20 cellular contexts compared by ENCODE assay signal in genomic region chr1:228391411-228392020, GRCh38. TPM values are rescaled to one million over a fixed set of nuclear protein-coding genes. Genes with fewer than 3 reads are reported as not detected.
A peak's percentile ranks its signal among the peaks of the same experiment; 100 is the strongest.
DNase-seq lines count a peak whose midpoint lies in the region; ATAC-seq, FAIRE-seq and TF ChIP-seq lines count a peak whose summit lies in the region.
"Had no signal": no experiment of that assay in that cellular context is flagged by ENCODE, and none has a peak within 500 bp of the region (broad histone marks: within the 10 kb centered on the region; RNA-seq: fewer than 3 reads in every experiment).

No MANE protein-coding gene starts in this region.

- SMC1A ChIA-PET in GM12878 (lab: Charles Lee; ENCODE audit: uncharacterized antibody, unreplicated experiment) = no interaction called here

- H4K20me1 ChIP-seq in GM12878 (ENCODE audit: control insufficient read depth, insufficient read depth) = no peaks in the 10 kb centered on the region

- no peak; the same call in 1 of the 2 replicates for TF ChIP-seq POLR2A in GM12878 (IDR thresholded peaks at IDR 0.05; ENCODE audit: low read depth, low read length)

- H2AFZ ChIP-seq in GM12878 (ENCODE audit: control insufficient read depth, low read depth, low read length) = no peak overlapping the region

- H3K36me3 Mint-ChIP-seq in natural killer cell = no peaks in the 10 kb centered on the region

- H3K4me3 Mint-ChIP-seq in stimulated activated naive CD8-positive, alpha-beta T cell treated with anti-CD3 and anti-CD28 coated beads, Interleukin-15, amount 100 ng/mL, for 72 hours = no peak overlapping the region
- no peak overlapping the region for H3K4me3 Mint-ChIP-seq in natural killer cell
- H3K4me3 Mint-ChIP-seq: activated CD4-positive, alpha-beta memory T cell treated with anti-CD3 and anti-CD28 coated beads for 36 hours; CD4-positive, alpha-beta memory T cell; endodermal cell had no signal

- no peaks in the 10 kb centered on the region for H3K4me1 ChIP-seq in GM12878 (ENCODE audit: control insufficient read depth, insufficient read depth, low read length)
- H3K4me1 ChIP-seq: testis had no signal

- CTCF ChIA-PET in GM12878 (lab: Yijun Ruan, JAX) = no interaction called here

- RAD21 ChIA-PET in GM12878 (lab: Charles Lee; ENCODE audit: unreplicated experiment) = no interaction called here

- no peak overlapping the region for H3K4me3 ChIP-seq in GM12878
- H3K4me3 ChIP-seq: heart right ventricle, testis had no signal

- intact Hi-C loops in GM12878 (cut with micrococcal nuclease; ENCODE audit: unreplicated experiment) (no loop called here), natural killer cell (cut with micrococcal nuclease) (no loop called here)

- no peaks in the 10 kb centered on the region for H3K4me1 Mint-ChIP-seq in stimulated activated naive CD8-positive, alpha-beta T cell treated with anti-CD3 and anti-CD28 coated beads, Interleukin-15, amount 100 ng/mL, for 72 hours
- H3K4me1 Mint-ChIP-seq in natural killer cell = peaks cover 0 to 5% of the 10 kb centered on the region in 2 donors

- no peak for TF ChIP-seq RAD21 in GM12878 (IDR thresholded peaks at IDR 0.05; ENCODE audit: insufficient read depth, low read depth, low read length)

- H3K4me2 ChIP-seq in GM12878 (ENCODE audit: control insufficient read depth, insufficient read depth) = no peak overlapping the region

- no peak for FAIRE-seq in GM12878 (lab: Jason Lieb, UNC)
- FAIRE-seq: colon had no signal

- BruUV-seq in GM12878 (replicated peaks; lab: Mats Ljungman, UMichigan) = no TSS peak

- H3K79me2 ChIP-seq in GM12878 (ENCODE audit: control insufficient read depth, insufficient read depth, low read length) = no peaks in the 10 kb centered on the region

- WGBS in GM12878 (ENCODE audit: insufficient coverage, insufficient replicate concordance, low lambda C conversion rate, missing lambda C conversion rate) = 99% methylated on average over 11 of the region's 11 CpGs

- DNase-seq in stimulated activated naive CD8-positive, alpha-beta T cell treated with anti-CD3 and anti-CD28 coated beads, Interleukin-15, amount 100 ng/mL, for 72 hours = no peak
- no peak for DNase-seq in stimulated activated naive CD8-positive, alpha-beta T cell treated with anti-CD3 and anti-CD28 coated beads, Interleukin-15, Interleukin-2, amounts not matched to agents 100 U/mL and 50 U/mL, for 24 hours
- DNase-seq in GM12878 (ENCODE audit: low read depth, low spot score) (no peak), natural killer cell (no peak), mucosa of gallbladder (ENCODE audit: low spot score) (no peak)
- DNase-seq: activated CD4-positive, alpha-beta memory T cell treated with anti-CD3 and anti-CD28 coated beads for 36 hours; activated CD4-positive, CD25-positive, alpha-beta regulatory T cell; activated T-cell treated with anti-CD3 and anti-CD28 coated beads, Interleukin-2, amount 50 U/mL, for 48 hours; CD4-positive, alpha-beta memory T cell; endodermal cell; NCI-H446 treated with DMSO at 0.1 percent for 48 hours; occipital lobe; testis had no signal

- POLR2A ChIA-PET in GM12878 (lab: Charles Lee) = no interaction called here

- H3K9ac ChIP-seq in GM12878 (ENCODE audit: control insufficient read depth, insufficient read depth, low read length) = no peak overlapping the region

- peak; percentile 56 for ATAC-seq in stimulated activated naive CD8-positive, alpha-beta T cell treated with anti-CD3 and anti-CD28 coated beads, Interleukin-15, amount 100 ng/mL, for 72 hours
- no peak for ATAC-seq in stimulated activated naive CD8-positive, alpha-beta T cell treated with anti-CD3 and anti-CD28 coated beads, Interleukin-15, Interleukin-2, amounts not matched to agents 100 U/mL and 50 U/mL, for 24 hours
- ATAC-seq in GM12878 (peak; percentile 19; the same call in 1 of the 3 replicates), natural killer cell (peak in 2 of 3 donors; percentile 19 to 32), HG03520 (IDR thresholded peaks at IDR 0.05; ENCODE audit: unreplicated experiment) (no peak), GM18867 (IDR thresholded peaks at IDR 0.05; ENCODE audit: unreplicated experiment) (no peak)

- no peaks in the 10 kb centered on the region for H3K27me3 ChIP-seq in GM12878 (replicated peaks in 1 of 2; ENCODE audit: control insufficient read depth in 2 of 2, insufficient read depth in 2 of 2, low read length in 1 of 2)
- H3K27me3 ChIP-seq: brain microvascular endothelial cell, heart right ventricle, testis had no signal

- H3K36me3 ChIP-seq in GM12878 (ENCODE audit: control insufficient read depth in 2 of 2, insufficient read depth in 2 of 2, low read length in 1 of 2) = peaks cover 6 to 11% of the 10 kb centered on the region in 2 experiments; a peak in 3 of 4 replicates

- in situ Hi-C loops in GM12878 (cut with MboI) = no loop called here

- no peaks in the 10 kb centered on the region for H3K9me3 ChIP-seq in GM12878 (replicated peaks; ENCODE audit: control insufficient read depth, insufficient read depth, low read length)
- H3K9me3 ChIP-seq: heart right ventricle, testis had no signal

- peak overlapping the region in 1 of 2 donors; percentile 87 for H3K27ac Mint-ChIP-seq in stimulated activated naive CD8-positive, alpha-beta T cell treated with anti-CD3 and anti-CD28 coated beads, Interleukin-15, amount 100 ng/mL, for 72 hours
- no peak overlapping the region for H3K27ac Mint-ChIP-seq in natural killer cell
- H3K27ac Mint-ChIP-seq: activated CD4-positive, alpha-beta memory T cell treated with anti-CD3 and anti-CD28 coated beads for 36 hours; endodermal cell had no signal

- TF ChIP-seq CTCF in GM12878 (IDR thresholded peaks at IDR 0.05 in 2 of 3, conservative IDR thresholded peaks at IDR 0.05 in 1 of 3; ENCODE audit: control insufficient read depth in 2 of 3, extremely low read depth in 1 of 3, insufficient read depth in 1 of 3, low read depth in 3 of 3, low read length in 3 of 3) (no peak), natural killer cell (IDR thresholded peaks at IDR 0.05) (no peak)

- no peak overlapping the region for H3K27ac ChIP-seq in GM12878 (ENCODE audit: control insufficient read depth, insufficient read depth)
- H3K27ac ChIP-seq: brain microvascular endothelial cell, heart right ventricle, HL-60, testis had no signal

- no peak for TF ChIP-seq EP300 in GM12878 (IDR thresholded peaks at IDR 0.05; ENCODE audit: borderline replicate concordance in 1 of 2, control insufficient read depth in 1 of 2, low read depth in 2 of 2, low read length in 2 of 2)

- no peaks in the 10 kb centered on the region for H3K9me3 Mint-ChIP-seq in stimulated activated naive CD8-positive, alpha-beta T cell treated with anti-CD3 and anti-CD28 coated beads, Interleukin-15, amount 100 ng/mL, for 72 hours
- no peaks in the 10 kb centered on the region for H3K9me3 Mint-ChIP-seq in natural killer cell
- H3K9me3 Mint-ChIP-seq: activated CD4-positive, alpha-beta memory T cell treated with anti-CD3 and anti-CD28 coated beads for 36 hours; CD4-positive, alpha-beta memory T cell; endodermal cell had no signal

- H3K27me3 Mint-ChIP-seq in stimulated activated naive CD8-positive, alpha-beta T cell treated with anti-CD3 and anti-CD28 coated beads, Interleukin-15, amount 100 ng/mL, for 72 hours = no peaks in the 10 kb centered on the region
- no peaks in the 10 kb centered on the region for H3K27me3 Mint-ChIP-seq in natural killer cell (ENCODE audit: low read depth in 2 of 2)
- H3K27me3 Mint-ChIP-seq: activated CD4-positive, alpha-beta memory T cell treated with anti-CD3 and anti-CD28 coated beads for 36 hours; CD4-positive, alpha-beta memory T cell had no signal

TF ChIP-seq in GM12878, 131 proteins besides CTCF, POLR2A, EP300 and RAD21:
- peak; percentile 60; the same call in 1 of the 2 replicates for TF ChIP-seq POLR2AphosphoS5 (IDR thresholded peaks at IDR 0.05; ENCODE audit: low read length)
- no peak for TF ChIP-seq ZBED1 (IDR thresholded peaks at IDR 0.05; ENCODE audit: borderline replicate concordance)
TF ChIP-seq in GM12878: peak in this region for 1.

RNA-seq across cellular contexts. Expression of gene TRIM11, which starts 15.1 kb away (rescaled TPM):
- 55.6 and 58.1 TPM in 2 replicates for total RNA-seq in GM12878 (2013; cell fraction: nucleolus; rRNA removed)
- total RNA-seq in GM12878 (2014; rRNA removed) (16.5 and 17.3 TPM in 2 replicates), GM12878 (2014; rRNA removed; fragmentation: Illumina TruSeq; extraction: Trizol) (13.5 TPM in 2 replicates), GM12878 (2021) (32.5 and 33.7 TPM in 2 replicates), natural killer cell (10 to 100 TPM; 65.1 to 91.4 (median 83.2) TPM), mucosa of gallbladder (33.3 TPM)
- polyA plus RNA-seq in GM12878 (2011; ENCODE audit: low read depth) = 9.5 TPM
- polyA plus RNA-seq in GM12878 (2011; rRNA removed) (6.4 and 8.5 TPM in 2 replicates), GM12878 (2014; fragmentation: Illumina TruSeq; extraction: Trizol) (6.5 and 11.3 TPM in 2 replicates), GM12878 (2014; fragmentation: Nextera tagmentation; extraction: Ambion mirVana) (1 to 10 TPM; 1.3 to 3.0 TPM), GM12878 (2014; rRNA removed) (18.8 and 24.6 TPM in 2 replicates), GM12878 (2016; fragmentation: Nextera tagmentation; extraction: Ambion mirVana) (10 to 100 TPM; 12.9 to 15.0 TPM)
- 9.4 and 12.8 TPM in 2 replicates for polyA plus RNA-seq in GM12878 (2011; cell fraction: cytosol; rRNA removed)
- polyA plus RNA-seq in GM12878 (2011; cell fraction: nucleus; rRNA removed) = 43.2 and 61.8 TPM in 2 replicates
- 14.5 and 20.0 TPM in 2 replicates for polyA plus RNA-seq in GM12878 (2012)
- 17.0 and 31.3 TPM in 2 replicates for polyA minus RNA-seq in GM12878 (2011; rRNA and poly(A)+ RNA removed)
- 9.0 and 10.5 TPM in 2 replicates for polyA minus RNA-seq in GM12878 (2011; cell fraction: cytosol; rRNA and poly(A)+ RNA removed)
- polyA minus RNA-seq in GM12878 (2011; cell fraction: nucleus; rRNA and poly(A)+ RNA removed) = 20.8 and 36.9 TPM in 2 replicates

RNA-seq across cellular contexts. Expression of gene TRIM17, which starts 25.1 kb away (rescaled TPM):
- not detected in 2 replicates for total RNA-seq in GM12878 (2013; cell fraction: nucleolus; rRNA removed)
- 0.11 TPM in 1 of 2 replicates, not detected in the other for total RNA-seq in GM12878 (2014; rRNA removed)
- total RNA-seq in GM12878 (2014; rRNA removed; fragmentation: Illumina TruSeq; extraction: Trizol) = not detected in 2 replicates
- not detected in 2 replicates for total RNA-seq in GM12878 (2021)
- 0.17 TPM for polyA plus RNA-seq in GM12878 (2011; ENCODE audit: low read depth)
- not detected in 2 replicates for polyA plus RNA-seq in GM12878 (2011; rRNA removed)
- not detected in 2 replicates for polyA plus RNA-seq in GM12878 (2011; cell fraction: cytosol; rRNA removed)
- not detected in 2 replicates for polyA plus RNA-seq in GM12878 (2011; cell fraction: nucleus; rRNA removed)
- 0.37 and 0.39 TPM in 2 replicates for polyA plus RNA-seq in GM12878 (2012)
- polyA plus RNA-seq in GM12878 (2014; fragmentation: Illumina TruSeq; extraction: Trizol) = not detected in 2 replicates
- not detected for polyA plus RNA-seq in GM12878 (2014; fragmentation: Nextera tagmentation; extraction: Ambion mirVana)
- not detected in 2 replicates for polyA plus RNA-seq in GM12878 (2014; rRNA removed)
- under 1 TPM; 0.16 to 0.32 TPM for polyA plus RNA-seq in GM12878 (2016; fragmentation: Nextera tagmentation; extraction: Ambion mirVana)
- polyA minus RNA-seq in GM12878 (2011; rRNA and poly(A)+ RNA removed) = not detected in 2 replicates
- polyA minus RNA-seq in GM12878 (2011; cell fraction: cytosol; rRNA and poly(A)+ RNA removed) = not detected in 2 replicates
- not detected in 2 replicates for polyA minus RNA-seq in GM12878 (2011; cell fraction: nucleus; rRNA and poly(A)+ RNA removed)
- total RNA-seq in natural killer cell = 10 to 100 TPM in 1 of 3 donors, 1 to 10 TPM in 2; 8.0 to 13.4 (median 8.4) TPM
- total RNA-seq in mucosa of gallbladder = 0.23 TPM
- total RNA-seq: RPMI7951 had no signal

Comparison
In these comparisons a context has a peak if more than half of its experiments do, and no peak if none do; other contexts are left out.
1. ATAC-seq: peak in stimulated activated naive CD8-positive, alpha-beta T cell treated with anti-CD3 and anti-CD28 coated beads, Interleukin-15, amount 100 ng/mL, for 72 hours (single experiment), GM12878 (single experiment) and natural killer cell (2 of 3); none in stimulated activated naive CD8-positive, alpha-beta T cell treated with anti-CD3 and anti-CD28 coated beads, Interleukin-15, Interleukin-2, amounts not matched to agents 100 U/mL and 50 U/mL, for 24 hours (single experiment), HG03520 (single experiment) and GM18867 (single experiment).